In genomic region chr5:85838781-85839180, GRCh38 we compare ENCODE assay signal across 3 cellular contexts.
"Had no signal": no experiment of that assay in that cellular context is flagged by ENCODE, and none has a peak within 500 bp of the region (broad histone marks: within the 10 kb centered on the region; RNA-seq: fewer than 3 reads in every experiment).

No MANE protein-coding gene starts in this region.

- DNase-seq: IMR-90, KBM-7, KG1 had no signal
